ENCODE assay signal across 9 cellular contexts in the genomic region with DNA sequence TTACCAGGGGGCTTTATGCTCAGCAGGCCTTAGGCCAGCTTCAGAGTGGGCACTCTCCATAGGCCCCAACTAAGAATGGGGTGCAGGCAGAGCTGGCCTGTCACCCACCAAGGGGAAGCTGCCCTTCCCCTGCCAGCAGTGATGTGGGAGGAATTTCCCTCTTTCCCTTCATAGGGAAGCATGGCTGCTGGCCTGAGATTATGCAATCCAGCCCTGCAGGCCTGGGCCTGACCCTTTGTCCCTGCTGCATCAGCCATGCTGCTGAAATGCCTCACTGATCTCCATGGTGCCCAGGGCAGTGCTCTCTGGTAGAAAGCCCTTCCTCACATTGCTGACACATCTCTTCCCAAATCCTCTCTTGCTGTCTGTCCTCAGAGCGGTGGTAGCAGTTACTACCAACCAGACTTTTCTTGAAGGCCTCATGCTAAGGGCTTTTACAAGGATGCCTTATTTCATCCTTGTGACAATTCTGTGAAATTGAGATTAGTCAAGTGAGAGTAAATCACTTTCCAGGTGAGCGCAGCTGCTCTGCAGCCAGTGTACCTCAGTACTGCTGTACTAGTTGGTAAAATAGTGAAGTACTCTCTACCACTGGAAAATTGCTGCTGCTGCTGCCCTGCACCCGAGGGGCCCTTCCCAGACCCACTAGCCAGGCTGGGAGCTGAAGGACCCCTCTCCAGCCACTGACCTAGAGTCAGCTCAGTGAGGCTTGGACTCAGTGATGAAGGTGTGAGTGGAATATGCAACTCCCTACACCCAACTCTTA. TPM values are rescaled to one million over a fixed set of nuclear protein-coding genes. Genes with fewer than 3 reads are reported as not detected.
DNase-seq lines count a peak whose midpoint lies in the region; ATAC-seq and TF ChIP-seq lines count a peak whose summit lies in the region.
"Had no signal": no experiment of that assay in that cellular context is flagged by ENCODE, and none has a peak within 500 bp of the region (broad histone marks: within the 10 kb centered on the region; RNA-seq: fewer than 3 reads in every experiment).

No MANE protein-coding gene starts in this region.

- H3K36me3 ChIP-seq in MG63: no peaks in the 10 kb centered on the region
- H3K36me3 ChIP-seq in endodermal cell (ENCODE audit: control insufficient read depth, insufficient read depth, low read length): no peaks in the 10 kb centered on the region
- no peaks in the 10 kb centered on the region for H3K36me3 ChIP-seq in lower lobe of right lung
- no peaks in the 10 kb centered on the region for H3K36me3 ChIP-seq in testis (ENCODE audit: low read depth, missing control alignments)

- H3K9me3 Mint-ChIP-seq in endodermal cell: no peaks in the 10 kb centered on the region
- H3K9me3 Mint-ChIP-seq: activated B cell treated with CpG ODN at 0.5 μM for 24 hours had no signal

- H3K4me3 Mint-ChIP-seq in endodermal cell: no peak overlapping the region
- H3K4me3 Mint-ChIP-seq: activated B cell treated with CpG ODN at 0.5 μM for 24 hours had no signal

- peak; percentile 42 for DNase-seq in MG63
- no peak for DNase-seq in endodermal cell
- DNase-seq in lower lobe of right lung: peak; percentile 82
- DNase-seq in testis: peak; percentile 66
- DNase-seq in NCI-H2196 (lab: John Stamatoyannopoulos, UW; ENCODE audit: unreplicated experiment): no peak
- DNase-seq in NCI-H1092 treated with DMSO at 0.1 percent for 48 hours (lab: John Stamatoyannopoulos, UW): no peak
- no peak for DNase-seq in NCI-H1436 (lab: John Stamatoyannopoulos, UW)
- DNase-seq: activated B cell treated with CpG ODN at 0.5 μM for 24 hours had no signal

- TF ChIP-seq CTCF in endodermal cell (conservative IDR thresholded peaks at IDR 0.05) (no peak), lower lobe of right lung (IDR thresholded peaks at IDR 0.05) (no peak), testis (IDR thresholded peaks at IDR 0.05) (no peak)

- peak; percentile 89 to 94 for ATAC-seq in lower lobe of right lung
- ATAC-seq in GM19023 (IDR thresholded peaks at IDR 0.05; ENCODE audit: unreplicated experiment): no peak

- peaks cover 1% of the 10 kb centered on the region for H3K36me3 Mint-ChIP-seq in endodermal cell (ENCODE audit: low read depth)

- no peaks in the 10 kb centered on the region for H3K4me1 Mint-ChIP-seq in endodermal cell
- H3K4me1 Mint-ChIP-seq: activated B cell treated with CpG ODN at 0.5 μM for 24 hours had no signal

- no peaks in the 10 kb centered on the region for H3K4me1 ChIP-seq in endodermal cell (ENCODE audit: control insufficient read depth, insufficient read depth, low read length)
- H3K4me1 ChIP-seq in lower lobe of right lung: peaks cover 23% of the 10 kb centered on the region
- H3K4me1 ChIP-seq in testis: peaks cover 18% of the 10 kb centered on the region

- intact Hi-C loops in lower lobe of right lung (cut with DNase I): no loop called here
- intact Hi-C loops in testis (cut with DNase I; ENCODE audit: low total_unique reads): no loop called here

- no peak overlapping the region for H3K9ac ChIP-seq in endodermal cell (ENCODE audit: extremely low read depth, low read length, poor library complexity, severe bottlenecking)

- peak overlapping the region; percentile 87 for H3K27ac ChIP-seq in endodermal cell (ENCODE audit: low read depth, low read length)
- peak overlapping the region; percentile 71 for H3K27ac ChIP-seq in lower lobe of right lung
- H3K27ac ChIP-seq in testis: peak overlapping the region; percentile 37 to 86

- H3K27me3 Mint-ChIP-seq in endodermal cell (ENCODE audit: insufficient read depth): no peaks in the 10 kb centered on the region

- H3K27ac Mint-ChIP-seq in endodermal cell: peak overlapping the region; percentile 69
- H3K27ac Mint-ChIP-seq: activated B cell treated with CpG ODN at 0.5 μM for 24 hours had no signal

- H3K4me3 ChIP-seq in MG63 (no peak overlapping the region), endodermal cell (ENCODE audit: low read length) (no peak overlapping the region), lower lobe of right lung (no peak overlapping the region), testis (no peak overlapping the region)

- H3K9me3 ChIP-seq in MG63 (no peaks in the 10 kb centered on the region; the same call in 1 of the 2 replicates), endodermal cell (ENCODE audit: control insufficient read depth, low read length) (no peaks in the 10 kb centered on the region), lower lobe of right lung (no peaks in the 10 kb centered on the region), testis (no peaks in the 10 kb centered on the region)

- 92 to 100% methylated on average over 1 to 3 of the region's 3 CpGs for WGBS in endodermal cell (ENCODE audit: insufficient coverage in 1 of 2, insufficient read length in 1 of 2), 2 experiments
- WGBS in testis, 2 donors: 83 to 98% methylated on average over 3 of the region's 3 CpGs

- H3K27me3 ChIP-seq in MG63: no peaks in the 10 kb centered on the region
- H3K27me3 ChIP-seq in endodermal cell (ENCODE audit: control insufficient read depth, insufficient read depth, low read length, poor library complexity, severe bottlenecking): no peaks in the 10 kb centered on the region
- H3K27me3 ChIP-seq in lower lobe of right lung (ENCODE audit: low read depth): no peaks in the 10 kb centered on the region
- H3K27me3 ChIP-seq in testis: no peaks in the 10 kb centered on the region

- no peak for TF ChIP-seq POLR2A in testis (IDR thresholded peaks at IDR 0.05)

RNA-seq across cellular contexts. Expression of gene MRAS, which starts 33.8 kb away (rescaled TPM):
- 11.0 and 23.4 TPM in 2 replicates for total RNA-seq in MG63 (2014; rRNA removed; shearing (Covaris generic); ENCODE audit: low replicate concordance)
- total RNA-seq in endodermal cell (10 to 100 TPM; 12.8 to 16.1 TPM), lower lobe of right lung (55.4 TPM), testis (10 to 100 TPM; 21.7 to 35.7 TPM)
- polyA plus RNA-seq in endodermal cell (2013, experiment 1 of 2): 24.2 TPM
- polyA plus RNA-seq in endodermal cell (2013, experiment 2 of 2): 24.6 TPM
- polyA plus RNA-seq in testis (ENCODE audit: insufficient read depth, low read depth, low replicate concordance): 27.6 TPM

RNA-seq across cellular contexts. Expression of gene ESYT3, which starts 52.3 kb away (rescaled TPM):
- total RNA-seq in MG63 (2014; rRNA removed; shearing (Covaris generic); ENCODE audit: low replicate concordance): 0.23 and 0.89 TPM in 2 replicates
- 10 to 100 TPM in 1 of 2 donors, 1 to 10 TPM in 1; 7.7 to 10.2 TPM for total RNA-seq in endodermal cell
- polyA plus RNA-seq in endodermal cell (2013, experiment 1 of 2): 1.5 TPM
- 0.70 TPM for polyA plus RNA-seq in endodermal cell (2013, experiment 2 of 2)
- total RNA-seq in lower lobe of right lung: 40.3 TPM
- total RNA-seq in testis: 1 to 10 TPM; 5.2 to 5.4 TPM
- 1.2 TPM for polyA plus RNA-seq in testis (ENCODE audit: insufficient read depth, low read depth, low replicate concordance)
- total RNA-seq: activated B cell treated with CpG ODN at 0.5 μM for 24 hours had no signal

RNA-seq across cellular contexts. Expression of gene NME9, which starts 52.5 kb away (rescaled TPM):
- total RNA-seq in MG63 (2014; rRNA removed; shearing (Covaris generic); ENCODE audit: low replicate concordance): 3.1 TPM in 1 of 2 replicates, not detected in the other
- total RNA-seq in endodermal cell: 1 to 10 TPM in 1 of 2 donors, under 1 TPM in 1; 0.40 to 1.3 TPM
- 0.68 TPM for polyA plus RNA-seq in endodermal cell (2013, experiment 1 of 2)
- 0.83 TPM for polyA plus RNA-seq in endodermal cell (2013, experiment 2 of 2)
- total RNA-seq in lower lobe of right lung: 3.5 TPM
- 1 to 10 TPM; 3.2 to 8.0 TPM for total RNA-seq in testis
- polyA plus RNA-seq in testis (ENCODE audit: insufficient read depth, low read depth, low replicate concordance): 11.5 TPM
- total RNA-seq: activated B cell treated with CpG ODN at 0.5 μM for 24 hours had no signal

Comparison
In these comparisons a context has a peak if more than half of its experiments do, and no peak if none do; other contexts are left out.
1. DNase-seq: peak in MG63 (single experiment), lower lobe of right lung (single experiment) and testis (single experiment); none in endodermal cell (single experiment), NCI-H2196 (single experiment), NCI-H1092 treated with DMSO at 0.1 percent for 48 hours (single experiment) and NCI-H1436 (single experiment).
2. Peak in every context shown above with its lines, with median percentiles within 50 percentile points of each other: H3K27ac ChIP-seq.